ENCODE assay signal across 26 cellular contexts in genomic region chr2:181005326-181005655, GRCh38.
"Had no signal": no experiment of that assay in that cellular context is flagged by ENCODE, and none has a peak within 500 bp of the region (broad histone marks: within the 10 kb centered on the region; RNA-seq: fewer than 3 reads in every experiment).

No MANE protein-coding gene starts in this region.

- FAIRE-seq: colon had no signal

- H3K4me3 ChIP-seq: esophagus muscularis mucosa, gastrocnemius medialis, heart left ventricle had no signal

- H3K27ac ChIP-seq: esophagus muscularis mucosa, foreskin keratinocyte, gastrocnemius medialis, heart left ventricle had no signal

- H3K9me3 ChIP-seq: esophagus muscularis mucosa, gastrocnemius medialis, heart left ventricle had no signal

- H3K36me3 ChIP-seq: esophagus muscularis mucosa, gastrocnemius medialis, heart left ventricle had no signal

- ATAC-seq: activated CD8-positive, alpha-beta T cell treated with anti-CD3 and anti-CD28 coated beads for 36 hours; activated T-cell treated with anti-CD3 and anti-CD28 coated beads, Interleukin-2, amount 50 U/mL, for 4 hours; activated T-helper 17 cell treated with anti-CD3 and anti-CD28 coated beads, Interleukin-2, amount 50 U/mL, for 72 hours; effector memory CD8-positive, alpha-beta T cell; foreskin keratinocyte; gastrocnemius medialis; heart left ventricle; WTC11 had no signal

- H3K27me3 ChIP-seq: esophagus muscularis mucosa, foreskin keratinocyte, gastrocnemius medialis, heart left ventricle had no signal

- DNase-seq: activated CD4-positive, alpha-beta T cell treated with anti-CD3 and anti-CD28 coated beads for 48 hours; activated CD4-positive, alpha-beta T cell treated with anti-CD3 and anti-CD28 coated beads, Interleukin-2, amount 50 U/mL, for 1 hour; activated CD4-positive, alpha-beta T cell treated with anti-CD3 and anti-CD28 coated beads, Interleukin-2, amount 50 U/mL, for 48 hours; activated CD8-positive, alpha-beta memory T cell treated with anti-CD3 and anti-CD28 coated beads for 24 hours; activated CD8-positive, alpha-beta T cell treated with anti-CD3 and anti-CD28 coated beads for 36 hours; activated effector memory CD4-positive, alpha-beta T cell treated with Interleukin-2 at 50 U/mL for 16 hours; activated gamma-delta T cell treated with Interleukin-2 at 50 U/mL for 16 hours; activated naive CD4-positive, alpha-beta T cell treated with anti-CD3 and anti-CD28 coated beads, Interleukin-2, amount 50 U/mL, for 16 hours; activated naive CD4-positive, alpha-beta T cell treated with Interleukin-2 at 50 U/mL for 16 hours; activated T-cell treated with anti-CD3 and anti-CD28 coated beads, Interleukin-2, amount 50 U/mL, for 4 hours; amniotic stem cell; anterior cingulate cortex; caudate nucleus; cortex of kidney; dermis blood vessel endothelial cell; effector CD4-positive, alpha-beta T cell; effector memory CD8-positive, alpha-beta T cell; foreskin keratinocyte; gastrocnemius medialis; glutamatergic neuron; heart left ventricle; T-helper 2 cell had no signal
